26 cellular contexts compared by ENCODE assay signal in the genomic region with DNA sequence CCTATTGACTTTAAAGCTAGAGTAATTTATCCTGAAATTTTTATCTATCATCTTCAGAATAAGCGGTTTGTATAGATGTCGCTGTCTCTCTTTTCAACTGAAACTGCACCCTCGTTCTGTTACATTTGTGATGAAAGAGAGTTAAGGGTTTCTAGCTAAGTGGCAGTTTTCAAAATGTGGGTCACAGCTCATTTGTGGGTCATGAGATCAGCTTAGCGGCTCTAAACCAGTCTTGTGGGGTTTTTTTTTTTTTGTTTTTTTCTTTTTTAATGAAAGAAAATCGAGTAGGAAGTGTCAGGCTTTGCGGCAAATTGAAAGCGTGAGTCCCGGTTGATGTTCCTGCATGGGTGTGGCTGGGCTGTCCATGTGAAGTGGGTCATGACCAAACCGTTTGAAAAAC. TPM values are rescaled to one million over a fixed set of nuclear protein-coding genes. Genes with fewer than 3 reads are reported as not detected.
"Had no signal": no experiment of that assay in that cellular context is flagged by ENCODE, and none has a peak within 500 bp of the region (broad histone marks: within the 10 kb centered on the region; RNA-seq: fewer than 3 reads in every experiment).

No MANE protein-coding gene starts in this region.

- H3K36me3 ChIP-seq: adrenal gland, MG63 had no signal

- H3K9me3 ChIP-seq: adrenal gland, MG63 had no signal

- H3K27ac ChIP-seq: adrenal gland, PC-9 had no signal

- H3K4me3 Mint-ChIP-seq: activated B cell treated with CpG ODN at 0.5 μM for 24 hours; activated CD4-positive, alpha-beta memory T cell treated with anti-CD3 and anti-CD28 coated beads, Interleukin-2, amount 10 ng/mL, durations not matched to agents 7 days and 5 days; activated naive CD8-positive, alpha-beta T cell treated with anti-CD3 and anti-CD28 coated beads, Interleukin-2, amount 10 ng/mL, durations not matched to agents 7 days and 5 days; T-helper 1 cell treated with Interleukin-12 subunit alpha and Interleukin-12 subunit beta and Interleukin-4 antibody, amounts not matched to agents 30 μg/mL and 1 μg/mL, for 36 hours had no signal

- H2AFZ ChIP-seq: PC-9 had no signal

- H3K4me1 ChIP-seq: adrenal gland had no signal

- H3K9me3 Mint-ChIP-seq: activated B cell treated with CpG ODN at 0.5 μM for 24 hours; activated CD4-positive, alpha-beta memory T cell treated with anti-CD3 and anti-CD28 coated beads, Interleukin-2, amount 10 ng/mL, durations not matched to agents 7 days and 5 days; activated naive CD8-positive, alpha-beta T cell treated with anti-CD3 and anti-CD28 coated beads, Interleukin-2, amount 10 ng/mL, durations not matched to agents 7 days and 5 days; activated T-helper 2 cell treated with anti-CD3 and anti-CD28 coated beads, Interferon-gamma antibody, Interleukin-2, Interleukin-4, amounts not matched to agents 10 μg/mL and 5 μg/mL and 100 μg/mL, durations not matched to agents 14 hours and 24 hours and 36 hours; T-helper 1 cell treated with Interleukin-12 subunit alpha and Interleukin-12 subunit beta and Interleukin-4 antibody, amounts not matched to agents 30 μg/mL and 1 μg/mL, for 36 hours had no signal

- H3K4me2 ChIP-seq: PC-9 had no signal

- H3K36me3 Mint-ChIP-seq: activated naive CD8-positive, alpha-beta T cell treated with anti-CD3 and anti-CD28 coated beads, Interleukin-2, amount 10 ng/mL, durations not matched to agents 7 days and 5 days had no signal

- DNase-seq: activated B cell treated with CpG ODN at 0.5 μM for 24 hours; activated CD4-positive, alpha-beta memory T cell treated with anti-CD3 and anti-CD28 coated beads, Interleukin-2, amount 10 ng/mL, durations not matched to agents 7 days and 5 days; activated CD4-positive, alpha-beta T cell treated with anti-CD3 and anti-CD28 coated beads, Interleukin-2, amount 50 U/mL, for 1 hour; activated gamma-delta T cell treated with Interleukin-2 at 50 U/mL for 16 hours; activated naive CD4-positive, alpha-beta T cell treated with anti-CD3 and anti-CD28 coated beads, Interleukin-2, amount 50 U/mL, for 16 hours; activated naive CD8-positive, alpha-beta T cell treated with anti-CD3 and anti-CD28 coated beads, Interleukin-2, amount 10 ng/mL, durations not matched to agents 7 days and 5 days; activated T-cell treated with anti-CD3 and anti-CD28 coated beads for 4 hours; activated T-cell treated with anti-CD3 and anti-CD28 coated beads, Interleukin-2, amount 50 U/mL, for 48 hours; adrenal gland; anterior cingulate cortex; MG63; MV-4-11; NCI-H1092 treated with DMSO at 0.1 percent for 48 hours; NCI-H1417 treated with DMSO at 0.1 percent for 48 hours; NCI-H187; NCI-H2081; NCI-H2171 treated with DMSO at 0.1 percent for 48 hours; NCI-H345; NCI-H510A; NCI-H526 treated with DMSO at 0.1 percent for 48 hours; PC-9; SHP77 treated with DMSO at 0.1 percent for 48 hours; T-helper 9 cell had no signal

- H3K4me1 Mint-ChIP-seq: activated B cell treated with CpG ODN at 0.5 μM for 24 hours; activated CD4-positive, alpha-beta memory T cell treated with anti-CD3 and anti-CD28 coated beads, Interleukin-2, amount 10 ng/mL, durations not matched to agents 7 days and 5 days; activated naive CD8-positive, alpha-beta T cell treated with anti-CD3 and anti-CD28 coated beads, Interleukin-2, amount 10 ng/mL, durations not matched to agents 7 days and 5 days had no signal

- H3K27ac Mint-ChIP-seq: activated B cell treated with CpG ODN at 0.5 μM for 24 hours; activated CD4-positive, alpha-beta memory T cell treated with anti-CD3 and anti-CD28 coated beads, Interleukin-2, amount 10 ng/mL, durations not matched to agents 7 days and 5 days; activated naive CD8-positive, alpha-beta T cell treated with anti-CD3 and anti-CD28 coated beads, Interleukin-2, amount 10 ng/mL, durations not matched to agents 7 days and 5 days; activated T-helper 2 cell treated with anti-CD3 and anti-CD28 coated beads, Interferon-gamma antibody, Interleukin-2, Interleukin-4, amounts not matched to agents 10 μg/mL and 5 μg/mL and 100 μg/mL, durations not matched to agents 14 hours and 24 hours and 36 hours; T-helper 1 cell treated with Interleukin-12 subunit alpha and Interleukin-12 subunit beta and Interleukin-4 antibody, amounts not matched to agents 30 μg/mL and 1 μg/mL, for 36 hours had no signal

- H3K4me3 ChIP-seq: adrenal gland, MG63, PC-9 had no signal

- H3K27me3 Mint-ChIP-seq: activated B cell treated with CpG ODN at 0.5 μM for 24 hours had no signal

RNA-seq across cellular contexts. Expression of a gene that starts 31.2 kb away (rescaled TPM):
- total RNA-seq: activated B cell treated with CpG ODN at 0.5 μM for 24 hours; activated CD4-positive, alpha-beta memory T cell treated with anti-CD3 and anti-CD28 coated beads, Interleukin-2, amount 10 ng/mL, durations not matched to agents 7 days and 5 days; activated naive CD8-positive, alpha-beta T cell treated with anti-CD3 and anti-CD28 coated beads, Interleukin-2, amount 10 ng/mL, durations not matched to agents 7 days and 5 days; activated T-helper 2 cell treated with anti-CD3 and anti-CD28 coated beads, Interferon-gamma antibody, Interleukin-2, Interleukin-4, amounts not matched to agents 10 μg/mL and 5 μg/mL and 100 μg/mL, durations not matched to agents 14 hours and 24 hours and 36 hours; PC-9; SK-MEL-5 had no signal
- polyA plus RNA-seq: adrenal gland had no signal
